ENCODE assay signal across 23 cellular contexts in genomic region chr3:141280690-141281089, GRCh38. TPM values are rescaled to one million over a fixed set of nuclear protein-coding genes. Genes with fewer than 3 reads are reported as not detected.
DNase-seq lines count a peak whose midpoint lies in the region; TF ChIP-seq lines count a peak whose summit lies in the region.
"Had no signal": no experiment of that assay in that cellular context is flagged by ENCODE, and none has a peak within 500 bp of the region (broad histone marks: within the 10 kb centered on the region; RNA-seq: fewer than 3 reads in every experiment).

No MANE protein-coding gene starts in this region.

- POLR2A ChIA-PET in Caco-2 (lab: Charles Lee), result no interaction called here

- H3K9me3 ChIP-seq in MG63 (no peaks in the 10 kb centered on the region), Caco-2 (no peaks in the 10 kb centered on the region)
- H3K9me3 ChIP-seq: thyroid gland had no signal

- H3K4me3 ChIP-seq in MG63, result no peak overlapping the region
- no peak overlapping the region for H3K4me3 ChIP-seq in coronary artery
- no peak overlapping the region for H3K4me3 ChIP-seq in Caco-2 (ENCODE audit: low read depth, low read length)
- H3K4me3 ChIP-seq: skin epidermis, thyroid gland had no signal

- intact Hi-C loops in Caco-2 (cut with micrococcal nuclease; ENCODE audit: unreplicated experiment), result no loop called here

- CTCF ChIA-PET in Caco-2 (lab: Charles Lee), result interaction anchor here (1.1 kb wide), 1 partner anchor 49 kb away, joined by 4 read pairs; the partner anchor contains the start of gene PXYLP1

- TF ChIP-seq CTCF in coronary artery (IDR thresholded peaks at IDR 0.05) (no peak), Caco-2 (IDR thresholded peaks at IDR 0.05; ENCODE audit: insufficient read depth in 1 of 2, low read depth in 1 of 2, low read length in 1 of 2, severe bottlenecking in 1 of 2, unreplicated experiment in 1 of 2) (no peak)

- no peak overlapping the region for H3K27ac Mint-ChIP-seq in Caco-2 (ENCODE audit: unreplicated experiment)
- H3K27ac Mint-ChIP-seq: activated CD4-positive, alpha-beta memory T cell treated with anti-CD3 and anti-CD28 coated beads, Interleukin-2, amount 10 ng/mL, durations not matched to agents 7 days and 5 days; activated T-cell treated with anti-CD3 and anti-CD28 coated beads, Interleukin-2, amount 50 U/mL, for 24 hours; IgD-negative memory B cell; T-helper 17 cell had no signal

- H3K27ac ChIP-seq in coronary artery, result peak overlapping the region; percentile 66 to 89
- H3K27ac ChIP-seq: skin epidermis, thyroid gland, WERI-Rb-1 had no signal

- no peaks in the 10 kb centered on the region for H3K4me1 Mint-ChIP-seq in Caco-2 (ENCODE audit: low read depth, unreplicated experiment)

- no peaks in the 10 kb centered on the region for H3K27me3 ChIP-seq in MG63
- H3K27me3 ChIP-seq in Caco-2 (replicated peaks; ENCODE audit: control insufficient read depth, insufficient read depth, low read length), result no peaks in the 10 kb centered on the region
- H3K27me3 ChIP-seq: thyroid gland had no signal

- H3K4me3 Mint-ChIP-seq in Caco-2 (ENCODE audit: unreplicated experiment), result no peak overlapping the region
- H3K4me3 Mint-ChIP-seq: activated CD4-positive, alpha-beta memory T cell treated with anti-CD3 and anti-CD28 coated beads, Interleukin-2, amount 10 ng/mL, durations not matched to agents 7 days and 5 days; activated T-cell treated with anti-CD3 and anti-CD28 coated beads, Interleukin-2, amount 50 U/mL, for 24 hours; CD8-positive, alpha-beta memory T cell; IgD-negative memory B cell had no signal

- no peaks in the 10 kb centered on the region for H3K27me3 Mint-ChIP-seq in Caco-2 (ENCODE audit: insufficient read depth, unreplicated experiment)
- H3K27me3 Mint-ChIP-seq: activated CD4-positive, alpha-beta memory T cell treated with anti-CD3 and anti-CD28 coated beads, Interleukin-2, amount 10 ng/mL, durations not matched to agents 7 days and 5 days; activated T-cell treated with anti-CD3 and anti-CD28 coated beads, Interleukin-2, amount 50 U/mL, for 24 hours; CD8-positive, alpha-beta memory T cell; IgD-negative memory B cell; T-helper 17 cell had no signal

- peak; percentile 36 for DNase-seq in EL
- peak; percentile 74 for DNase-seq in MG63
- DNase-seq in coronary artery (ENCODE audit: low spot score), result peak; percentile 31
- DNase-seq in renal cortical epithelial cell (ENCODE audit: low read depth), result peak; percentile 38
- DNase-seq in Caco-2, result no peak
- DNase-seq in NCI-H1048 (lab: John Stamatoyannopoulos, UW), result no peak
- DNase-seq in NCI-H446 treated with DMSO at 0.1 percent for 48 hours (lab: John Stamatoyannopoulos, UW), result no peak
- DNase-seq: activated CD4-positive, alpha-beta memory T cell treated with anti-CD3 and anti-CD28 coated beads, Interleukin-2, amount 10 ng/mL, durations not matched to agents 7 days and 5 days; activated naive CD4-positive, alpha-beta T cell; activated T-cell treated with anti-CD3 and anti-CD28 coated beads, Interleukin-2, amount 50 U/mL, for 24 hours; CD8-positive, alpha-beta memory T cell; central memory CD4-positive, alpha-beta T cell; DMS79; left colon; NCI-H774; posterior cingulate gyrus; stimulated activated CD4-positive, alpha-beta T cell treated with anti-CD3 and anti-CD28 coated beads, Interleukin-2, amount 100 ng/mL, for 24 hours; stimulated activated naive CD4-positive, alpha-beta T cell; T-helper 17 cell; thyroid gland; WERI-Rb-1 had no signal

- BruUV-seq in Caco-2 (replicated peaks; lab: Mats Ljungman, UMichigan), result no TSS peak

- peaks cover 6% of the 10 kb centered on the region for H3K36me3 Mint-ChIP-seq in Caco-2 (ENCODE audit: insufficient read depth, unreplicated experiment)

- no peaks in the 10 kb centered on the region for H3K9me3 Mint-ChIP-seq in Caco-2 (ENCODE audit: unreplicated experiment)
- H3K9me3 Mint-ChIP-seq: activated CD4-positive, alpha-beta memory T cell treated with anti-CD3 and anti-CD28 coated beads, Interleukin-2, amount 10 ng/mL, durations not matched to agents 7 days and 5 days; activated T-cell treated with anti-CD3 and anti-CD28 coated beads, Interleukin-2, amount 50 U/mL, for 24 hours; CD8-positive, alpha-beta memory T cell; IgD-negative memory B cell had no signal

- H3K36me3 ChIP-seq in MG63 (peaks cover 35% of the 10 kb centered on the region), Caco-2 (ENCODE audit: control insufficient read depth, insufficient read depth, low read length) (no peaks in the 10 kb centered on the region; the same call in 1 of the 2 replicates)
- H3K36me3 ChIP-seq: thyroid gland had no signal

- peaks cover 8% of the 10 kb centered on the region for H3K4me1 ChIP-seq in Caco-2

RNA-seq across cellular contexts. Expression of gene PXYLP1, which starts 49.1 kb away (rescaled TPM):
- total RNA-seq in MG63 (2014; rRNA removed; shearing (Covaris generic); ENCODE audit: low replicate concordance), result 39.1 and 40.5 TPM in 2 replicates
- 20.1 and 20.3 TPM in 2 replicates for total RNA-seq in renal cortical epithelial cell
- total RNA-seq in Caco-2 (2022), result 22.8 and 24.6 TPM in 2 replicates

Comparison
In these comparisons a context has a peak if more than half of its experiments do, and no peak if none do; other contexts are left out.
1. DNase-seq: peak in EL (single experiment), MG63 (single experiment), coronary artery (single experiment) and renal cortical epithelial cell (single experiment); none in Caco-2 (0 of 2), NCI-H1048 (single experiment) and NCI-H446 treated with DMSO at 0.1 percent for 48 hours (single experiment).